ENCODE assay signal across 9 cellular contexts in genomic region chr12:124869011-124869665, GRCh38. TPM values are rescaled to one million over a fixed set of nuclear protein-coding genes. Genes with fewer than 3 reads are reported as not detected.
DNase-seq lines count a peak whose midpoint lies in the region; ATAC-seq, FAIRE-seq and TF ChIP-seq lines count a peak whose summit lies in the region.
"Had no signal": no experiment of that assay in that cellular context is flagged by ENCODE, and none has a peak within 500 bp of the region (broad histone marks: within the 10 kb centered on the region; RNA-seq: fewer than 3 reads in every experiment).

No MANE protein-coding gene starts in this region.

- H2AK5ac ChIP-seq in H1 (ENCODE audit: low read depth, low read length) = no peak overlapping the region

- H4K20me1 ChIP-seq in H1 (replicated peaks in 1 of 2; ENCODE audit: control insufficient read depth in 1 of 2, insufficient read depth in 2 of 2, low read length in 2 of 2) = no peaks in the 10 kb centered on the region

- peak overlapping the region; percentile 54; the same call in 1 of the 2 replicates for H2BK5ac ChIP-seq in H1 (ENCODE audit: low read depth, low read length)

- H3K4me2 ChIP-seq in H1 (ENCODE audit: insufficient read depth in 1 of 2, low read depth in 2 of 2, low read length in 2 of 2) = no peak overlapping the region

- peak overlapping the region; percentile 30 for H4K91ac ChIP-seq in H1 (replicated peaks; ENCODE audit: insufficient read length, low read length)

- TF ChIP-seq EP300 in H1 (IDR thresholded peaks at IDR 0.05; ENCODE audit: borderline replicate concordance in 1 of 2, low read depth in 2 of 2, low read length in 2 of 2) = no peak

- peak overlapping the region; percentile 83 for H2AFZ ChIP-seq in H1 (ENCODE audit: low read length)

- no peak overlapping the region for H3K14ac ChIP-seq in H1 (ENCODE audit: insufficient read length)

- intact Hi-C loops in sciatic nerve (cut with DNase I) = no loop called here

- CTCF ChIA-PET in H1 (lab: Charles Lee; ENCODE audit: partially characterized antibody) = interaction anchor here (0.5 to 2.1 kb wide), 7 partner anchors 12 to 460 kb away, joined by 3 to 5 read pairs (median 3); no protein-coding TSS in a partner anchor

- no peaks in the 10 kb centered on the region for H3K36me3 ChIP-seq in H1 (ENCODE audit: control insufficient read depth in 2 of 4, insufficient read depth in 4 of 4, low read length in 3 of 4)

- H3K27me3 ChIP-seq in H1 (replicated peaks in 1 of 4; ENCODE audit: control insufficient read depth in 3 of 4, extremely low read depth in 1 of 4, insufficient read depth in 3 of 4, low read length in 3 of 4) = no peaks in the 10 kb centered on the region

- peak overlapping the region; percentile 35; the same call in 1 of the 2 replicates for H2BK12ac ChIP-seq in H1 (ENCODE audit: low read depth, low read length)

- H3K4ac ChIP-seq in H1 (replicated peaks; ENCODE audit: insufficient read length, low read depth, low read length) = no peak overlapping the region

- H3K18ac ChIP-seq in H1 (ENCODE audit: extremely low read depth, low read length) = peak overlapping the region; percentile 57; the same call in 1 of the 2 replicates

- H3K27ac ChIP-seq in H1 (ENCODE audit: low read depth, low read length) = 0 out of 2 replicates have a peak overlapping the region, but pooled peaks have one; percentile 7

- H3K79me1 ChIP-seq in H1 (ENCODE audit: low read depth, low read length) = no peaks in the 10 kb centered on the region

- H3K4me1 ChIP-seq in H1 (replicated peaks in 1 of 4; ENCODE audit: control insufficient read depth in 3 of 4, insufficient read depth in 4 of 4, low read length in 3 of 4) = peaks cover 0 to 8% (median 6%) of the 10 kb centered on the region in 4 experiments; a peak in 6 of 7 replicates

- POLR2A ChIA-PET in H1 (lab: Charles Lee; ENCODE audit: partially characterized antibody) = interaction anchor here (0.6 to 2.2 kb wide), 5 partner anchors 15 to 84 kb away, joined by 3 to 10 read pairs (median 3); partner anchors contain the start of gene UBC

- DNase-seq in NAMALWA (ENCODE audit: low spot score) (peak; percentile 30), H1 (ENCODE audit: low read depth in 1 of 2, low spot score in 2 of 2) (no peak), sciatic nerve (ENCODE audit: low spot score) (no peak), NCI-H1694 treated with DMSO at 0.1 percent for 48 hours (lab: John Stamatoyannopoulos, UW) (no peak), D721Med (ENCODE audit: insufficient read length, low spot score) (no peak)
- DNase-seq: NCI-H2171 treated with DMSO at 0.1 percent for 48 hours had no signal

- no peak overlapping the region; the same call in 1 of the 2 replicates for H2BK20ac ChIP-seq in H1 (ENCODE audit: low read length)

- no peak overlapping the region for H4K5ac ChIP-seq in H1 (ENCODE audit: insufficient read length, low read depth, low read length)

- no peak for TF ChIP-seq POLR2A in H1 (IDR thresholded peaks at IDR 0.05; ENCODE audit: control extremely low read depth in 1 of 2, low read depth in 2 of 2, low read length in 2 of 2)

- H3K9me3 ChIP-seq in H1 (ENCODE audit: insufficient read depth in 2 of 2, low read depth in 1 of 2, low read length in 1 of 2) = no peaks in the 10 kb centered on the region

- H3K9ac ChIP-seq in H1 (replicated peaks in 1 of 4; ENCODE audit: extremely low read depth in 1 of 4, low read depth in 3 of 4, low read length in 3 of 4) = no peak overlapping the region

- peak overlapping the region; percentile 41 for H2BK120ac ChIP-seq in H1 (replicated peaks; ENCODE audit: low read depth, low read length)

- H3K4me3 ChIP-seq in H1 (ENCODE audit: extremely low read depth in 1 of 4, insufficient read depth in 2 of 4, low read depth in 3 of 4, low read length in 4 of 4) = no peak overlapping the region

- no peak for TF ChIP-seq RAD21 in H1 (IDR thresholded peaks at IDR 0.05 in 1 of 2, conservative IDR thresholded peaks at IDR 0.05 in 1 of 2; ENCODE audit: low read depth in 2 of 2, low read length in 2 of 2)

- no peaks in the 10 kb centered on the region for H3K79me2 ChIP-seq in H1 (ENCODE audit: control insufficient read depth in 1 of 2, insufficient read depth in 2 of 2, low read length in 2 of 2)

- WGBS in H1 (ENCODE audit: extremely low coverage in 1 of 2, insufficient coverage in 1 of 2, insufficient read length in 1 of 2, insufficient replicate concordance in 2 of 2, low coverage in 1 of 2, low lambda C conversion rate in 2 of 2, missing lambda C conversion rate in 1 of 2), 2 experiments = 80% methylated on average over 18 of the region's 18 CpGs; no CpG with 5 or more reads in 1 of the 2 experiments

- H4K8ac ChIP-seq in H1 (ENCODE audit: extremely low read depth, insufficient read depth, low read length) = 0 out of 2 replicates have a peak overlapping the region, but pooled peaks have one; percentile 73

- peaks cover under 1% of the 10 kb centered on the region; the same call in 1 of the 2 replicates for H3K23me2 ChIP-seq in H1 (ENCODE audit: low read depth, low read length)

- H3K23ac ChIP-seq in H1 (ENCODE audit: insufficient read length) = no peak overlapping the region

- ATAC-seq in GM18868 (IDR thresholded peaks at IDR 0.05; ENCODE audit: unreplicated experiment) = peak; percentile 57
- peak; percentile 72 for ATAC-seq in sciatic nerve
- no peak for ATAC-seq in GM21381 (IDR thresholded peaks at IDR 0.05; ENCODE audit: unreplicated experiment)
- no peak for ATAC-seq in HG03045 (IDR thresholded peaks at IDR 0.05; ENCODE audit: unreplicated experiment)

- FAIRE-seq in H1 (lab: Jason Lieb, UNC) (no peak), D721Med (lab: Jason Lieb, UNC) (no peak)

- H2BK15ac ChIP-seq in H1 (ENCODE audit: low read length) = no peak overlapping the region

- no peak overlapping the region for H3K56ac ChIP-seq in H1 (replicated peaks; ENCODE audit: insufficient read length, low read depth, low read length)

- TF ChIP-seq CTCF in H1 (IDR thresholded peaks at IDR 0.05; ENCODE audit: control extremely low read depth in 1 of 3, insufficient read depth in 1 of 3, low read depth in 1 of 3, low read length in 3 of 3) = no peak
- no peak for TF ChIP-seq CTCF in D721Med (IDR thresholded peaks at IDR 0.05; ENCODE audit: insufficient read depth, missing control alignments)

TF ChIP-seq in H1, 55 proteins besides CTCF, POLR2A, EP300 and RAD21:
- TF ChIP-seq MAX (IDR thresholded peaks at IDR 0.05) = 0 out of 2 replicates have a peak, but pooled peaks have one; percentile 15
- TF ChIP-seq SP2 (IDR thresholded peaks at IDR 0.05; ENCODE audit: low read length) = no peak
- peak; percentile 15; the same call in 1 of the 2 replicates for TF ChIP-seq E2F6 (IDR thresholded peaks at IDR 0.05)

RNA-seq across cellular contexts. Expression of gene SCARB1, which starts 5.5 kb away (rescaled TPM):
- 57.1 and 58.0 TPM in 2 replicates for total RNA-seq in H1 (2021; fragmentation: NEBNext Ultra II Directional; extraction: Animal tissue kit (Norgen Biotek cat#: 25700))
- 45.3 and 70.7 TPM in 2 replicates for polyA plus RNA-seq in H1 (2011; rRNA removed)
- polyA plus RNA-seq in H1 (2011; cell fraction: cytosol; rRNA removed) = 49.4 TPM
- 108 TPM for polyA plus RNA-seq in H1 (2011; cell fraction: nucleus; rRNA removed)
- polyA plus RNA-seq in H1 (2012, experiment 1 of 2) = 52.4 to 76.7 TPM (median 66.8 TPM) in 4 replicates
- 40.2 TPM for polyA plus RNA-seq in H1 (2012, experiment 2 of 2)
- polyA plus RNA-seq in H1 (2013, experiment 1 of 2) = 81.2 TPM
- 90.5 TPM for polyA plus RNA-seq in H1 (2013, experiment 2 of 2)
- polyA minus RNA-seq in H1 (2011; rRNA and poly(A)+ RNA removed) = 52.9 and 55.6 TPM in 2 replicates
- polyA minus RNA-seq in H1 (2011; cell fraction: cytosol; rRNA and poly(A)+ RNA removed) = 28.3 TPM
- 31.4 TPM for polyA minus RNA-seq in H1 (2011; cell fraction: nucleus; rRNA and poly(A)+ RNA removed)
- total RNA-seq in sciatic nerve = 69.2 TPM

RNA-seq across cellular contexts. Expression of gene UBC, which starts 45.3 kb away (rescaled TPM):
- total RNA-seq in H1 (2021; fragmentation: NEBNext Ultra II Directional; extraction: Animal tissue kit (Norgen Biotek cat#: 25700)) = 559 and 571 TPM in 2 replicates
- polyA plus RNA-seq in H1 (2011; rRNA removed) = 366 and 749 TPM in 2 replicates
- 933 TPM for polyA plus RNA-seq in H1 (2011; cell fraction: cytosol; rRNA removed)
- 730 TPM for polyA plus RNA-seq in H1 (2011; cell fraction: nucleus; rRNA removed)
- polyA plus RNA-seq in H1 (2012, experiment 1 of 2) = 760 to 816 TPM (median 784 TPM) in 4 replicates
- polyA plus RNA-seq in H1 (2012, experiment 2 of 2) = 361 TPM
- polyA plus RNA-seq in H1 (2013, experiment 1 of 2) = 525 TPM
- 524 TPM for polyA plus RNA-seq in H1 (2013, experiment 2 of 2)
- polyA minus RNA-seq in H1 (2011; rRNA and poly(A)+ RNA removed) = 622 and 655 TPM in 2 replicates
- 263 TPM for polyA minus RNA-seq in H1 (2011; cell fraction: cytosol; rRNA and poly(A)+ RNA removed)
- 233 TPM for polyA minus RNA-seq in H1 (2011; cell fraction: nucleus; rRNA and poly(A)+ RNA removed)
- total RNA-seq in sciatic nerve = 979 TPM

Comparison
In these comparisons a context has a peak if more than half of its experiments do, and no peak if none do; other contexts are left out.
1. ATAC-seq: peak in GM18868 (single experiment) and sciatic nerve (single experiment); none in GM21381 (single experiment) and HG03045 (single experiment).